Comparison of ENCODE assay signal across 1 cellular context in the genomic region with DNA sequence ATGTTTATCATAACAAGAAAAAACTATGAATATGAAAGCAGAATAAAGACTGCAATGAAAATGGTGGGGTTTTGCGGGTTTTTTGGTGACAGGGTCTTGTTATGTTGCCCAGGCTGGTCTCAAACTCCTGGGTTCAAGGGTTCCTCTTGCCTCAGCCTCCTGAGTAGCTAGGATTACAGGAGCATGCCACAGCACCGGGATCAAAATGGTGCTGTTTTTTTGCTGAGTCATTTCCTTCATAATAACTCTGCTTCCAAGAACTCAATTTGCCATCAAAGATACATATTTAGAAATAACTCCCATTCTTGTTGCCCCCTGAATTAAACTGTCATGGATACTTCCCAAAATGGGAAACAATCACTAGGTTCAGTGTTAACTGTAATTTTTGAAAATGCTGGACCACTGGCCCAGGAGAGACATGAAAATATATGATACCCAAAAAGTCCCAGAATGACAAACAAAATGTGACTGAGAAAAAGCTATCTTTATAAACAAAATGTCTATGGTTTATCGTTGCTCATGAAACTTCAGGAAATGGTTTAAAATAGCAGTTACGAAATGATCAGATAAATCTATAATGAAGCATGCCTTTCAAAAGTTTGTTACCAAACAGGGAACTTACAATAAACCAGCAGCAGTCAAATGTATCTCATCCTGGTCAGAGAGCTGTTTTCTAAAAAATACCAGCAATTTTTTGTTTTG.
TF ChIP-seq lines count a peak whose summit lies in the region.

No MANE protein-coding gene starts in this region.

TF ChIP-seq in K562, 482 proteins besides CTCF, POLR2A, EP300 and RAD21 (continued from another document and continues in another):
- TF ChIP-seq, protein P1, sequence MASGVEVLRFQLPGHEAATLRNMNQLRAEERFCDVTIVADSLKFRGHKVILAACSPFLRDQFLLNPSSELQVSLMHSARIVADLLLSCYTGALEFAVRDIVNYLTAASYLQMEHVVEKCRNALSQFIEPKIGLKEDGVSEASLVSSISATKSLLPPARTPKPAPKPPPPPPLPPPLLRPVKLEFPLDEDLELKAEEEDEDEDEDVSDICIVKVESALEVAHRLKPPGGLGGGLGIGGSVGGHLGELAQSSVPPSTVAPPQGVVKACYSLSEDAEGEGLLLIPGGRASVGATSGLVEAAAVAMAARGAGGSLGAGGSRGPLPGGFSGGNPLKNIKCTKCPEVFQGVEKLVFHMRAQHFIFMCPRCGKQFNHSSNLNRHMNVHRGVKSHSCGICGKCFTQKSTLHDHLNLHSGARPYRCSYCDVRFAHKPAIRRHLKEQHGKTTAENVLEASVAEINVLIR (CRISPR knock-in tag; IDR thresholded peaks at IDR 0.05): peak; percentile 50; the same call in 1 of the 2 replicates
- TF ChIP-seq POLR3A (IDR thresholded peaks at IDR 0.05; ENCODE audit: borderline replicate concordance, extremely low read depth, insufficient read depth, insufficient read length) (no peak), MTA2 (IDR thresholded peaks at IDR 0.05; ENCODE audit: low read depth) (no peak), NR1H2 (CRISPR knock-in tag; IDR thresholded peaks at IDR 0.05) (no peak), CBFA2T2 (conservative IDR thresholded peaks at IDR 0.05) (no peak), CREB1 (IDR thresholded peaks at IDR 0.05) (no peak), CREB1 (CRISPR knock-in tag; IDR thresholded peaks at IDR 0.05) (no peak), MCM3 (IDR thresholded peaks at IDR 0.05) (no peak), SNIP1 (IDR thresholded peaks at IDR 0.05; ENCODE audit: low read depth) (no peak), HMG20B (CRISPR knock-in tag; IDR thresholded peaks at IDR 0.05) (peak; percentile 35; the same call in 1 of the 2 replicates), CSDE1 (IDR thresholded peaks at IDR 0.05) (no peak), NELFE (IDR thresholded peaks at IDR 0.05; ENCODE audit: insufficient read depth, insufficient read length) (no peak), NFXL1 (CRISPR knock-in tag; IDR thresholded peaks at IDR 0.05) (no peak), NBN (IDR thresholded peaks at IDR 0.05; ENCODE audit: low read depth) (peak; percentile 48; the same call in 1 of the 2 replicates), YY1 (IDR thresholded peaks at IDR 0.05; ENCODE audit: borderline replicate concordance in 1 of 3, control insufficient read depth in 1 of 3, extremely low read depth in 1 of 3, insufficient read depth in 3 of 3, insufficient read length in 1 of 3, insufficient replicate concordance in 2 of 3, low read depth in 1 of 3, low read length in 2 of 3) (peak in 2 of 3 experiments; percentile 47 to 87), SLC30A9 (CRISPR knock-in tag; IDR thresholded peaks at IDR 0.05) (no peak), MEF2A (IDR thresholded peaks at IDR 0.05; ENCODE audit: control insufficient read depth, low read depth, low read length) (no peak), PHF20 (IDR thresholded peaks at IDR 0.05; ENCODE audit: partially characterized antibody) (no peak), SMAD4 (CRISPR knock-in tag; conservative IDR thresholded peaks at IDR 0.05) (peak; percentile 79), STAT5B (CRISPR knock-in tag; IDR thresholded peaks at IDR 0.05) (no peak), FOXK2 (conservative IDR thresholded peaks at IDR 0.05 in 1 of 2, IDR thresholded peaks at IDR 0.05 in 1 of 2; ENCODE audit: low read depth in 2 of 2) (no peak; a peak in 1 of 4 replicates), ELF4 (CRISPR knock-in tag; IDR thresholded peaks at IDR 0.05) (no peak), RBM25 (IDR thresholded peaks at IDR 0.05; ENCODE audit: low read depth, low read length, severe bottlenecking) (no peak), TCF7L2 (IDR thresholded peaks at IDR 0.05; ENCODE audit: low read depth, low read length) (no peak), TFAM (CRISPR knock-in tag; conservative IDR thresholded peaks at IDR 0.05) (no peak), MEF2D (tag; conservative IDR thresholded peaks at IDR 0.05; ENCODE audit: low read depth) (peak; percentile 15; the same call in 1 of the 2 replicates), ZNF282 (CRISPR knock-in tag; IDR thresholded peaks at IDR 0.05) (no peak), BCOR (IDR thresholded peaks at IDR 0.05) (peak; percentile 41; the same call in 1 of the 2 replicates), ZNF253 (CRISPR knock-in tag; conservative IDR thresholded peaks at IDR 0.05) (no peak), ZNF764 (CRISPR knock-in tag; IDR thresholded peaks at IDR 0.05; ENCODE audit: low read depth) (no peak), ZNF589 (CRISPR knock-in tag; IDR thresholded peaks at IDR 0.05; ENCODE audit: low read depth) (peak; percentile 96), DNMT1 (IDR thresholded peaks at IDR 0.05) (no peak), DPF2 (IDR thresholded peaks at IDR 0.05) (peak; percentile 85), TAF7 (tag; IDR thresholded peaks at IDR 0.05) (no peak; the same call in 1 of the 2 replicates), LARP7 (IDR thresholded peaks at IDR 0.05) (no peak), MCM7 (IDR thresholded peaks at IDR 0.05) (no peak), PURB (CRISPR knock-in tag; IDR thresholded peaks at IDR 0.05; ENCODE audit: low read depth) (no peak), FOXP1 (CRISPR knock-in tag; IDR thresholded peaks at IDR 0.05) (no peak), NR2F6 (CRISPR knock-in tag; IDR thresholded peaks at IDR 0.05) (0 out of 2 replicates have a peak, but pooled peaks have one; percentile 68), JUN (IDR thresholded peaks at IDR 0.05; ENCODE audit: borderline replicate concordance, low read depth, low read length) (no peak), JUN (CRISPR knock-in tag; IDR thresholded peaks at IDR 0.05; ENCODE audit: borderline replicate concordance) (no peak), SREBF2 (CRISPR knock-in tag; IDR thresholded peaks at IDR 0.05) (no peak)
- TF ChIP-seq, protein P2, sequence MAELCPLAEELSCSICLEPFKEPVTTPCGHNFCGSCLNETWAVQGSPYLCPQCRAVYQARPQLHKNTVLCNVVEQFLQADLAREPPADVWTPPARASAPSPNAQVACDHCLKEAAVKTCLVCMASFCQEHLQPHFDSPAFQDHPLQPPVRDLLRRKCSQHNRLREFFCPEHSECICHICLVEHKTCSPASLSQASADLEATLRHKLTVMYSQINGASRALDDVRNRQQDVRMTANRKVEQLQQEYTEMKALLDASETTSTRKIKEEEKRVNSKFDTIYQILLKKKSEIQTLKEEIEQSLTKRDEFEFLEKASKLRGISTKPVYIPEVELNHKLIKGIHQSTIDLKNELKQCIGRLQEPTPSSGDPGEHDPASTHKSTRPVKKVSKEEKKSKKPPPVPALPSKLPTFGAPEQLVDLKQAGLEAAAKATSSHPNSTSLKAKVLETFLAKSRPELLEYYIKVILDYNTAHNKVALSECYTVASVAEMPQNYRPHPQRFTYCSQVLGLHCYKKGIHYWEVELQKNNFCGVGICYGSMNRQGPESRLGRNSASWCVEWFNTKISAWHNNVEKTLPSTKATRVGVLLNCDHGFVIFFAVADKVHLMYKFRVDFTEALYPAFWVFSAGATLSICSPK (IDR thresholded peaks at IDR 0.05; ENCODE audit: borderline replicate concordance): no peak
- TF ChIP-seq, protein P3, sequence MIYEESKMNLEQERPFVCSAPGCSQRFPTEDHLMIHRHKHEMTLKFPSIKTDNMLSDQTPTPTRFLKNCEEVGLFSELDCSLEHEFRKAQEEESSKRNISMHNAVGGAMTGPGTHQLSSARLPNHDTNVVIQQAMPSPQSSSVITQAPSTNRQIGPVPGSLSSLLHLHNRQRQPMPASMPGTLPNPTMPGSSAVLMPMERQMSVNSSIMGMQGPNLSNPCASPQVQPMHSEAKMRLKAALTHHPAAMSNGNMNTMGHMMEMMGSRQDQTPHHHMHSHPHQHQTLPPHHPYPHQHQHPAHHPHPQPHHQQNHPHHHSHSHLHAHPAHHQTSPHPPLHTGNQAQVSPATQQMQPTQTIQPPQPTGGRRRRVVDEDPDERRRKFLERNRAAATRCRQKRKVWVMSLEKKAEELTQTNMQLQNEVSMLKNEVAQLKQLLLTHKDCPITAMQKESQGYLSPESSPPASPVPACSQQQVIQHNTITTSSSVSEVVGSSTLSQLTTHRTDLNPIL (CRISPR knock-in tag; IDR thresholded peaks at IDR 0.05): no peak
- TF ChIP-seq, protein P4, sequence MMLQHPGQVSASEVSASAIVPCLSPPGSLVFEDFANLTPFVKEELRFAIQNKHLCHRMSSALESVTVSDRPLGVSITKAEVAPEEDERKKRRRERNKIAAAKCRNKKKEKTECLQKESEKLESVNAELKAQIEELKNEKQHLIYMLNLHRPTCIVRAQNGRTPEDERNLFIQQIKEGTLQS (IDR thresholded peaks at IDR 0.05): 0 out of 2 replicates have a peak, but pooled peaks have one; percentile 3
- TF ChIP-seq, protein P4 (CRISPR knock-in tag; conservative IDR thresholded peaks at IDR 0.05): no peak
- TF ChIP-seq, protein P5, sequence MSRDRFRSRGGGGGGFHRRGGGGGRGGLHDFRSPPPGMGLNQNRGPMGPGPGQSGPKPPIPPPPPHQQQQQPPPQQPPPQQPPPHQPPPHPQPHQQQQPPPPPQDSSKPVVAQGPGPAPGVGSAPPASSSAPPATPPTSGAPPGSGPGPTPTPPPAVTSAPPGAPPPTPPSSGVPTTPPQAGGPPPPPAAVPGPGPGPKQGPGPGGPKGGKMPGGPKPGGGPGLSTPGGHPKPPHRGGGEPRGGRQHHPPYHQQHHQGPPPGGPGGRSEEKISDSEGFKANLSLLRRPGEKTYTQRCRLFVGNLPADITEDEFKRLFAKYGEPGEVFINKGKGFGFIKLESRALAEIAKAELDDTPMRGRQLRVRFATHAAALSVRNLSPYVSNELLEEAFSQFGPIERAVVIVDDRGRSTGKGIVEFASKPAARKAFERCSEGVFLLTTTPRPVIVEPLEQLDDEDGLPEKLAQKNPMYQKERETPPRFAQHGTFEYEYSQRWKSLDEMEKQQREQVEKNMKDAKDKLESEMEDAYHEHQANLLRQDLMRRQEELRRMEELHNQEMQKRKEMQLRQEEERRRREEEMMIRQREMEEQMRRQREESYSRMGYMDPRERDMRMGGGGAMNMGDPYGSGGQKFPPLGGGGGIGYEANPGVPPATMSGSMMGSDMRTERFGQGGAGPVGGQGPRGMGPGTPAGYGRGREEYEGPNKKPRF (IDR thresholded peaks at IDR 0.05; ENCODE audit: low read depth, low read length): no peak
- TF ChIP-seq, protein P6, sequence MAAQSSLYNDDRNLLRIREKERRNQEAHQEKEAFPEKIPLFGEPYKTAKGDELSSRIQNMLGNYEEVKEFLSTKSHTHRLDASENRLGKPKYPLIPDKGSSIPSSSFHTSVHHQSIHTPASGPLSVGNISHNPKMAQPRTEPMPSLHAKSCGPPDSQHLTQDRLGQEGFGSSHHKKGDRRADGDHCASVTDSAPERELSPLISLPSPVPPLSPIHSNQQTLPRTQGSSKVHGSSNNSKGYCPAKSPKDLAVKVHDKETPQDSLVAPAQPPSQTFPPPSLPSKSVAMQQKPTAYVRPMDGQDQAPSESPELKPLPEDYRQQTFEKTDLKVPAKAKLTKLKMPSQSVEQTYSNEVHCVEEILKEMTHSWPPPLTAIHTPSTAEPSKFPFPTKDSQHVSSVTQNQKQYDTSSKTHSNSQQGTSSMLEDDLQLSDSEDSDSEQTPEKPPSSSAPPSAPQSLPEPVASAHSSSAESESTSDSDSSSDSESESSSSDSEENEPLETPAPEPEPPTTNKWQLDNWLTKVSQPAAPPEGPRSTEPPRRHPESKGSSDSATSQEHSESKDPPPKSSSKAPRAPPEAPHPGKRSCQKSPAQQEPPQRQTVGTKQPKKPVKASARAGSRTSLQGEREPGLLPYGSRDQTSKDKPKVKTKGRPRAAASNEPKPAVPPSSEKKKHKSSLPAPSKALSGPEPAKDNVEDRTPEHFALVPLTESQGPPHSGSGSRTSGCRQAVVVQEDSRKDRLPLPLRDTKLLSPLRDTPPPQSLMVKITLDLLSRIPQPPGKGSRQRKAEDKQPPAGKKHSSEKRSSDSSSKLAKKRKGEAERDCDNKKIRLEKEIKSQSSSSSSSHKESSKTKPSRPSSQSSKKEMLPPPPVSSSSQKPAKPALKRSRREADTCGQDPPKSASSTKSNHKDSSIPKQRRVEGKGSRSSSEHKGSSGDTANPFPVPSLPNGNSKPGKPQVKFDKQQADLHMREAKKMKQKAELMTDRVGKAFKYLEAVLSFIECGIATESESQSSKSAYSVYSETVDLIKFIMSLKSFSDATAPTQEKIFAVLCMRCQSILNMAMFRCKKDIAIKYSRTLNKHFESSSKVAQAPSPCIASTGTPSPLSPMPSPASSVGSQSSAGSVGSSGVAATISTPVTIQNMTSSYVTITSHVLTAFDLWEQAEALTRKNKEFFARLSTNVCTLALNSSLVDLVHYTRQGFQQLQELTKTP (IDR thresholded peaks at IDR 0.05; ENCODE audit: low read depth in 1 of 2, partially characterized antibody in 2 of 2): no peak
- TF ChIP-seq, protein P7, sequence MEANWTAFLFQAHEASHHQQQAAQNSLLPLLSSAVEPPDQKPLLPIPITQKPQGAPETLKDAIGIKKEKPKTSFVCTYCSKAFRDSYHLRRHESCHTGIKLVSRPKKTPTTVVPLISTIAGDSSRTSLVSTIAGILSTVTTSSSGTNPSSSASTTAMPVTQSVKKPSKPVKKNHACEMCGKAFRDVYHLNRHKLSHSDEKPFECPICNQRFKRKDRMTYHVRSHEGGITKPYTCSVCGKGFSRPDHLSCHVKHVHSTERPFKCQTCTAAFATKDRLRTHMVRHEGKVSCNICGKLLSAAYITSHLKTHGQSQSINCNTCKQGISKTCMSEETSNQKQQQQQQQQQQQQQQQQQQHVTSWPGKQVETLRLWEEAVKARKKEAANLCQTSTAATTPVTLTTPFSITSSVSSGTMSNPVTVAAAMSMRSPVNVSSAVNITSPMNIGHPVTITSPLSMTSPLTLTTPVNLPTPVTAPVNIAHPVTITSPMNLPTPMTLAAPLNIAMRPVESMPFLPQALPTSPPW (CRISPR knock-in tag; IDR thresholded peaks at IDR 0.05): peak; percentile 50; the same call in 1 of the 2 replicates
- TF ChIP-seq, protein P8, sequence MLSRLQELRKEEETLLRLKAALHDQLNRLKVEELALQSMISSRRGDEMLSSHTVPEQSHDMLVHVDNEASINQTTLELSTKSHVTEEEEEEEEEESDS (CRISPR knock-in tag; IDR thresholded peaks at IDR 0.05): no peak
- TF ChIP-seq, protein P9, sequence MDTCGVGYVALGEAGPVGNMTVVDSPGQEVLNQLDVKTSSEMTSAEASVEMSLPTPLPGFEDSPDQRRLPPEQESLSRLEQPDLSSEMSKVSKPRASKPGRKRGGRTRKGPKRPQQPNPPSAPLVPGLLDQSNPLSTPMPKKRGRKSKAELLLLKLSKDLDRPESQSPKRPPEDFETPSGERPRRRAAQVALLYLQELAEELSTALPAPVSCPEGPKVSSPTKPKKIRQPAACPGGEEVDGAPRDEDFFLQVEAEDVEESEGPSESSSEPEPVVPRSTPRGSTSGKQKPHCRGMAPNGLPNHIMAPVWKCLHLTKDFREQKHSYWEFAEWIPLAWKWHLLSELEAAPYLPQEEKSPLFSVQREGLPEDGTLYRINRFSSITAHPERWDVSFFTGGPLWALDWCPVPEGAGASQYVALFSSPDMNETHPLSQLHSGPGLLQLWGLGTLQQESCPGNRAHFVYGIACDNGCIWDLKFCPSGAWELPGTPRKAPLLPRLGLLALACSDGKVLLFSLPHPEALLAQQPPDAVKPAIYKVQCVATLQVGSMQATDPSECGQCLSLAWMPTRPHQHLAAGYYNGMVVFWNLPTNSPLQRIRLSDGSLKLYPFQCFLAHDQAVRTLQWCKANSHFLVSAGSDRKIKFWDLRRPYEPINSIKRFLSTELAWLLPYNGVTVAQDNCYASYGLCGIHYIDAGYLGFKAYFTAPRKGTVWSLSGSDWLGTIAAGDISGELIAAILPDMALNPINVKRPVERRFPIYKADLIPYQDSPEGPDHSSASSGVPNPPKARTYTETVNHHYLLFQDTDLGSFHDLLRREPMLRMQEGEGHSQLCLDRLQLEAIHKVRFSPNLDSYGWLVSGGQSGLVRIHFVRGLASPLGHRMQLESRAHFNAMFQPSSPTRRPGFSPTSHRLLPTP (IDR thresholded peaks at IDR 0.05; ENCODE audit: borderline replicate concordance, extremely low read depth, insufficient read length): no peak
